8 cellular contexts compared by ENCODE assay signal in the genomic region with DNA sequence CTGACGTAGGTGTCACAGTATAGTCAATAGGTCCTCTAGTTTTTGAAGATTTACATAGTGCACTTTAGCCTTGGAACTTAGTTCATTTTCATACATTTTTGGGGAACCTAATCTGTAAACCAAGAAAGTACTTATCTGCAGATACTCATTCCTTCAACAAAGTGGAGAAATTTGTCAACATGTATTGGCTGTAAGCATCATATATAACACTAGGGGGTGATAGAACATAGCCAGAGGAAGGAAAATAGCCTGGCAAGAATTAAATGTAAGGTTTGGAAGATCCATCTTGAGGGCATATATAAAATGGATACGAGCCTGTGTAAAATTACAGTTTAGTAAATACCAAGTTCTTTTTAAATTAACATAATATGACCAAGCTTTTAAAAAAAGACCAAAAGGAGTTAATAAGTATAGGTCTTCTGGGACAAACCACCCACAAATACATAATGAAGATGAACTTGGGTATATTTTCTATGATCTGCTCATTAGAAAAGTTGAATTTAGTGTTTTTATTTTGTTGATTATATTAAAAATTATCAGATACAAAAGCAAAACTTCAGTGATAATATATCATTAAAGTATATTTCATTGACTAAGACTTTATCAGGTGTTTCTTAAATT.
DNase-seq lines count a peak whose midpoint lies in the region; ATAC-seq and TF ChIP-seq lines count a peak whose summit lies in the region.

No MANE protein-coding gene starts in this region.

- H3K27me3 ChIP-seq in tibial artery, result no peaks in the 10 kb centered on the region

- no peak for ATAC-seq in HG03139 (IDR thresholded peaks at IDR 0.05; ENCODE audit: unreplicated experiment)

- intact Hi-C loops in tibial artery (cut with DNase I; ENCODE audit: low total_unique reads), result loop anchor here (10.0 kb wide), 1 partner anchor 998 kb away; no protein-coding TSS in a partner anchor

- peak; percentile 55 for TF ChIP-seq CTCF in GM12864 (IDR thresholded peaks at IDR 0.05; ENCODE audit: low read depth, low read length, missing control alignments)
- peak; percentile 76 to 79 for TF ChIP-seq CTCF in tibial artery (IDR thresholded peaks at IDR 0.05)

- DNase-seq in GM12864 (ENCODE audit: low read depth), result no peak
- peak; percentile 57 for DNase-seq in NCI-H1092 treated with DMSO at 0.1 percent for 48 hours (lab: John Stamatoyannopoulos, UW)
- peak; percentile 58 for DNase-seq in SW480 (ENCODE audit: low spot score)
- DNase-seq in glomerular visceral epithelial cell (ENCODE audit: extremely low spot score), result peak; percentile 49
- no peak for DNase-seq in tibial artery
- no peak for DNase-seq in cortex of kidney (lab: John Stamatoyannopoulos, UW)
- DNase-seq in NK-92 (lab: John Stamatoyannopoulos, UW; ENCODE audit: unreplicated experiment), result no peak

- no peaks in the 10 kb centered on the region for H3K9me3 ChIP-seq in tibial artery

- H3K4me1 ChIP-seq in tibial artery, result peaks cover 0 to 18% (median 2%) of the 10 kb centered on the region in 4 donors

- no peak overlapping the region for H3K27ac ChIP-seq in tibial artery

- no peaks in the 10 kb centered on the region for H3K36me3 ChIP-seq in tibial artery

- H3K4me3 ChIP-seq in GM12864 (ENCODE audit: low read depth, low read length) (no peak overlapping the region), tibial artery (no peak overlapping the region)

Comparison
In these comparisons a context has a peak if more than half of its experiments do, and no peak if none do; other contexts are left out.
1. DNase-seq: peak in NCI-H1092 treated with DMSO at 0.1 percent for 48 hours (single experiment), SW480 (single experiment) and glomerular visceral epithelial cell (single experiment); none in GM12864 (single experiment), tibial artery (0 of 2), cortex of kidney (single experiment) and NK-92 (single experiment).